Comparison of ENCODE assay signal across 11 cellular contexts in the genomic region with DNA sequence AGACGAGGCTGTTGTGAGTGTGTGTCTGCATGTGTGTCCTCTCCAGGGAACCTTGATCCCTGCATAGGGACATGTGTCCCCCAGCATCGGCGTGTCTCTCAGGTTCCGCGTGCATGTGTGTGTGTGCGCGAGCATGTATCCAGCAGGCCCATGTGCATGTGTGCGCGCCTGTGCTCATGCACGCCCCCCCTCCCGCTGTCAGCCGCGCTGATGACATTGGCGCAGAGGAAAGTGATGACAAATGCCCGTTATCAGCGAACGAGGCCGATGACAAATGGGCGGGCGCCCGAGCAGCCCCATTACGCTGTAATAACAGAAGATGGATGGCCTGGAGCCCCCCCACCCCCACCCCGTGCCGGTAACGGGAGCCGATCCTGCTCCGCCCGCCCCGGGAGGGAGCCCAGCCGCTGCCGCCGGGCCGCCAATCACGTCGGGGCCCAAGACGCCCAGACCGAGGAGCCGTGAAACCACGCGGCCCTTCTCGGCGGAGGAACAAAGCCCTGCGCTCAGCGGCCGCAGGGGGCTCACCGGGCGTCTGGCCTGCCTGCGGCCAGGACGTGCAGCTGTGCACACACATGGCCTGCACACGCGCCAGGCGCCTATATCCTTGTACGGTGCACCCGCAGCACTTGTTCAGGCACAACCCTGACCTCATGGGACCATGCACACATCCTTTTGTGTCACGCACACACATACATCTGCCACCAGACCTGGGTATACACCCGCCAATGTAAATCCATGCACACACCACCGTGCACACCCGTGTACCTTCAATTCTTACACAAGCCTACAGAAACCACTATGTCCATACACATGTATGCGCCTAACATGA. TPM values are rescaled to one million over a fixed set of nuclear protein-coding genes. Genes with fewer than 3 reads are reported as not detected.
A peak's percentile ranks its signal among the peaks of the same experiment; 100 is the strongest.
DNase-seq lines count a peak whose midpoint lies in the region; ATAC-seq and FAIRE-seq lines count a peak whose summit lies in the region.
"Had no signal": no experiment of that assay in that cellular context is flagged by ENCODE, and none has a peak within 500 bp of the region (broad histone marks: within the 10 kb centered on the region; RNA-seq: fewer than 3 reads in every experiment).

No MANE protein-coding gene starts in this region.

- H3K36me3 ChIP-seq in SJCRH30 (no peaks in the 10 kb centered on the region), aorta (ENCODE audit: control insufficient read depth in 1 of 2, insufficient read depth in 2 of 2, low read length in 1 of 2) (no peaks in the 10 kb centered on the region)
- no peaks in the 10 kb centered on the region for H3K36me3 ChIP-seq in effector memory CD4-positive, alpha-beta T cell (ENCODE audit: control insufficient read depth, insufficient read depth, low read length)
- H3K36me3 ChIP-seq: ascending aorta, ovary had no signal

- peak overlapping the region; percentile 54 for H3K4me3 ChIP-seq in SJCRH30
- H3K4me3 ChIP-seq in aorta (ENCODE audit: low read length in 2 of 2): peak overlapping the region in 1 of 2 donors; percentile 9
- no peak overlapping the region for H3K4me3 ChIP-seq in effector memory CD4-positive, alpha-beta T cell (ENCODE audit: insufficient read depth, low read depth, low read length, poor library complexity, severe bottlenecking)
- H3K4me3 ChIP-seq: ovary had no signal

- peak; percentile 29 for DNase-seq in stimulated activated CD4-positive, alpha-beta T cell treated with anti-CD3 and anti-CD28 coated beads, Interleukin-15, amount 100 ng/mL, for 24 hours
- DNase-seq in stimulated activated CD4-positive, alpha-beta T cell treated with anti-CD3 and anti-CD28 coated beads, Interleukin-4, amount 100 ng/mL, for 24 hours: no peak
- DNase-seq in SJCRH30 (peak; percentile 73 to 78), iPS-NIHi11 (ENCODE audit: low spot score) (peak; percentile 75), aorta (peak; percentile 49 to 75), GM19239 (ENCODE audit: insufficient read length, low spot score) (no peak)
- DNase-seq in effector memory CD4-positive, alpha-beta T cell: no peak
- DNase-seq: NCI-H446 had no signal

- intact Hi-C loops in aorta (cut with DNase I): loop anchor here in 1 of 2 donors (5.0 kb wide), 1 partner anchor 294 kb away; no protein-coding TSS in a partner anchor

- H3K9me3 ChIP-seq in SJCRH30 (replicated peaks) (no peaks in the 10 kb centered on the region), aorta (ENCODE audit: control insufficient read depth, low read length) (no peaks in the 10 kb centered on the region)
- H3K9me3 ChIP-seq in effector memory CD4-positive, alpha-beta T cell (ENCODE audit: control insufficient read depth, low read length): no peaks in the 10 kb centered on the region
- H3K9me3 ChIP-seq: ascending aorta, ovary had no signal

- H3K27ac ChIP-seq in SJCRH30: peak overlapping the region; percentile 12; the same call in 1 of the 2 replicates
- H3K27ac ChIP-seq in aorta (ENCODE audit: low read depth in 1 of 2, low read length in 2 of 2): no peak overlapping the region
- no peak overlapping the region for H3K27ac ChIP-seq in effector memory CD4-positive, alpha-beta T cell (ENCODE audit: insufficient read depth, low read length, poor library complexity, severe bottlenecking)
- H3K27ac ChIP-seq: ascending aorta, ovary had no signal

- no peaks in the 10 kb centered on the region for H3K27me3 ChIP-seq in SJCRH30
- H3K27me3 ChIP-seq in aorta (ENCODE audit: control insufficient read depth in 1 of 2, insufficient read depth in 2 of 2, low read length in 1 of 2): no peaks in the 10 kb centered on the region
- peaks cover 40% of the 10 kb centered on the region for H3K27me3 ChIP-seq in effector memory CD4-positive, alpha-beta T cell (replicated peaks; ENCODE audit: control insufficient read depth, insufficient read depth, low read length, poor library complexity, severe bottlenecking)

- WGBS in aorta, 2 donors: 6 to 7% methylated on average over 43 to 59 of the region's 59 CpGs

- no peak for ATAC-seq in aorta (ENCODE audit: low FRiP score)
- ATAC-seq in HG02623 (IDR thresholded peaks at IDR 0.05; ENCODE audit: unreplicated experiment): no peak

- no peak for FAIRE-seq in GM19239 (lab: Jason Lieb, UNC)

- H3K4me1 ChIP-seq in SJCRH30: peaks cover 5% of the 10 kb centered on the region
- no peaks in the 10 kb centered on the region for H3K4me1 ChIP-seq in aorta (ENCODE audit: control insufficient read depth in 1 of 2, insufficient read depth in 2 of 2, low read length in 2 of 2)
- peaks cover 20% of the 10 kb centered on the region for H3K4me1 ChIP-seq in effector memory CD4-positive, alpha-beta T cell (ENCODE audit: control insufficient read depth, insufficient read depth, low read length, poor library complexity, severe bottlenecking)

RNA-seq across cellular contexts. Expression of gene POLL, which starts 21.5 kb away (rescaled TPM):
- total RNA-seq in SJCRH30 (2014; rRNA removed; shearing (Covaris generic)): 10.5 and 12.6 TPM in 2 replicates
- 10 to 100 TPM; 16.9 to 31.5 TPM for total RNA-seq in aorta
- 10 to 100 TPM; 13.3 to 53.8 TPM for polyA plus RNA-seq in aorta

RNA-seq across cellular contexts. Expression of gene DPCD, which starts 21.6 kb away (rescaled TPM):
- total RNA-seq in SJCRH30 (2014; rRNA removed; shearing (Covaris generic)): 35.7 and 36.2 TPM in 2 replicates
- total RNA-seq in aorta: 1 to 10 TPM; 5.5 to 9.8 TPM
- 10 to 100 TPM; 11.9 to 27.6 TPM for polyA plus RNA-seq in aorta

Comparison
In these comparisons a context has a peak if more than half of its experiments do, and no peak if none do; other contexts are left out.
1. DNase-seq: peak in stimulated activated CD4-positive, alpha-beta T cell treated with anti-CD3 and anti-CD28 coated beads, Interleukin-15, amount 100 ng/mL, for 24 hours (single experiment), SJCRH30 (2 of 2), iPS-NIHi11 (single experiment) and aorta (2 of 2); none in stimulated activated CD4-positive, alpha-beta T cell treated with anti-CD3 and anti-CD28 coated beads, Interleukin-4, amount 100 ng/mL, for 24 hours (single experiment), effector memory CD4-positive, alpha-beta T cell (0 of 3) and GM19239 (single experiment).